ENCODE assay signal across 19 cellular contexts in genomic region chr1:210062033-210062432, GRCh38.
DNase-seq lines count a peak whose midpoint lies in the region; FAIRE-seq and TF ChIP-seq lines count a peak whose summit lies in the region.
"Had no signal": no experiment of that assay in that cellular context is flagged by ENCODE, and none has a peak within 500 bp of the region (broad histone marks: within the 10 kb centered on the region; RNA-seq: fewer than 3 reads in every experiment).

No MANE protein-coding gene starts in this region.

- no peak overlapping the region for H3K4me3 Mint-ChIP-seq in T-helper 2 cell treated with Interferon-gamma antibody and Interleukin-4, amounts not matched to agents 5 μg/mL and 100 μg/mL, for 36 hours
- H3K4me3 Mint-ChIP-seq: B cell; CD4-positive, alpha-beta T cell had no signal

- TF ChIP-seq CTCF in SK-N-SH (IDR thresholded peaks at IDR 0.05), result no peak

- no peaks in the 10 kb centered on the region for H3K9me2 ChIP-seq in SK-N-SH

- no peak overlapping the region for H3K4me2 ChIP-seq in SK-N-SH

- H3K9ac ChIP-seq in SK-N-SH, result no peak overlapping the region

- POLR2A ChIA-PET in SK-N-SH (lab: Yijun Ruan, JAX), result no interaction called here

- H4K20me1 ChIP-seq in SK-N-SH (ENCODE audit: insufficient read depth), result no peaks in the 10 kb centered on the region

- WGBS in SK-N-SH (ENCODE audit: low lambda C conversion rate), result 8% methylated on average over 1 of the region's 1 CpG

- peak overlapping the region in 1 of 2 experiments; percentile 50; a peak in 2 of 4 replicates for H3K27ac ChIP-seq in SK-N-SH (ENCODE audit: low read depth in 2 of 2, low read length in 1 of 2)
- H3K27ac ChIP-seq: 22Rv1 had no signal

- no peak overlapping the region for H2AFZ ChIP-seq in SK-N-SH (ENCODE audit: low read depth)

- no peaks in the 10 kb centered on the region for H3K4me1 Mint-ChIP-seq in T-helper 2 cell treated with Interferon-gamma antibody and Interleukin-4, amounts not matched to agents 5 μg/mL and 100 μg/mL, for 36 hours (ENCODE audit: low read depth)
- H3K4me1 Mint-ChIP-seq: B cell had no signal

- peaks cover 0 to 13% of the 10 kb centered on the region in 2 experiments for H3K36me3 ChIP-seq in SK-N-SH (replicated peaks in 1 of 2; ENCODE audit: control insufficient read depth in 1 of 2, insufficient read depth in 2 of 2, low read length in 1 of 2)
- H3K36me3 ChIP-seq: HAP-1 had no signal

- H3K27me3 ChIP-seq in SK-N-SH (ENCODE audit: insufficient read depth), result no peaks in the 10 kb centered on the region

- H3K79me2 ChIP-seq in SK-N-SH (ENCODE audit: insufficient read depth), result 0 out of 2 replicates have a peak, but pooled peaks cover 4% of the 10 kb centered on the region

- H3F3A ChIP-seq in SK-N-SH (replicated peaks; ENCODE audit: insufficient read depth), result peaks cover 14% of the 10 kb centered on the region

- no peaks in the 10 kb centered on the region for H3K9me3 Mint-ChIP-seq in T-helper 2 cell treated with Interferon-gamma antibody and Interleukin-4, amounts not matched to agents 5 μg/mL and 100 μg/mL, for 36 hours

- CTCF ChIA-PET in SK-N-SH (lab: Yijun Ruan, JAX), result no interaction called here

- FAIRE-seq in islet of Langerhans (lab: Jason Lieb, UNC), result peak; percentile 79
- FAIRE-seq: GM12892, H1 had no signal

- no peak for TF ChIP-seq RAD21 in SK-N-SH (IDR thresholded peaks at IDR 0.05; ENCODE audit: low read length)

- no peak for TF ChIP-seq EP300 in SK-N-SH (IDR thresholded peaks at IDR 0.05; ENCODE audit: borderline replicate concordance in 1 of 2, low read depth in 1 of 2, low read length in 1 of 2)

- peaks cover 5 to 9% of the 10 kb centered on the region in 2 experiments; a peak in 2 of 4 replicates for H3K4me1 ChIP-seq in SK-N-SH (ENCODE audit: control insufficient read depth in 1 of 2, insufficient read depth in 2 of 2, low read depth in 1 of 2, low read length in 1 of 2)
- H3K4me1 ChIP-seq: HAP-1 had no signal

- H3K9me3 ChIP-seq in SK-N-SH, result peaks cover 9% of the 10 kb centered on the region; the same call in 1 of the 2 replicates
- H3K9me3 ChIP-seq: HAP-1 had no signal

- no peak overlapping the region for H3K4me3 ChIP-seq in SK-N-SH (ENCODE audit: low read depth in 2 of 2, low read length in 1 of 2)
- H3K4me3 ChIP-seq: HAP-1 had no signal

- no peaks in the 10 kb centered on the region for H3K27me3 Mint-ChIP-seq in T-helper 2 cell treated with Interferon-gamma antibody and Interleukin-4, amounts not matched to agents 5 μg/mL and 100 μg/mL, for 36 hours (ENCODE audit: low read depth)
- H3K27me3 Mint-ChIP-seq: B cell had no signal

- H3K36me3 Mint-ChIP-seq in T-helper 2 cell treated with Interferon-gamma antibody and Interleukin-4, amounts not matched to agents 5 μg/mL and 100 μg/mL, for 36 hours (ENCODE audit: low read depth), result no peaks in the 10 kb centered on the region

- DNase-seq in NCI-H146 (lab: John Stamatoyannopoulos, UW), result peak; percentile 9
- DNase-seq in NCI-H146 treated with DMSO at 0.1 percent for 48 hours (lab: John Stamatoyannopoulos, UW; ENCODE audit: unreplicated experiment), result no peak
- peak; percentile 10 for DNase-seq in DMS 273 treated with DMSO at 0.1 percent for 48 hours (lab: John Stamatoyannopoulos, UW)
- no peak for DNase-seq in SK-N-SH
- DNase-seq in T-helper 2 cell treated with Interferon-gamma antibody and Interleukin-4, amounts not matched to agents 5 μg/mL and 100 μg/mL, for 36 hours (ENCODE audit: low spot score), result no peak
- no peak for DNase-seq in germinal center (ENCODE audit: low spot score)
- DNase-seq in NCI-H748 treated with DMSO at 0.1 percent for 48 hours (lab: John Stamatoyannopoulos, UW), result no peak
- DNase-seq: ACHN; C1 segment of cervical spinal cord; Calu3; CD4-positive, alpha-beta T cell; DND-41; GDM1 had no signal

- no peak overlapping the region for H3K27ac Mint-ChIP-seq in T-helper 2 cell treated with Interferon-gamma antibody and Interleukin-4, amounts not matched to agents 5 μg/mL and 100 μg/mL, for 36 hours
- H3K27ac Mint-ChIP-seq: B cell; CD4-positive, alpha-beta T cell had no signal

TF ChIP-seq in SK-N-SH, 30 proteins besides CTCF, POLR2A, EP300 and RAD21:
- TF ChIP-seq YY1 (IDR thresholded peaks at IDR 0.05; ENCODE audit: low read depth), result no peak
- TF ChIP-seq PBX3 (IDR thresholded peaks at IDR 0.05), result 0 out of 2 replicates have a peak, but pooled peaks have one; percentile 30

Comparison
In these comparisons a context has a peak if more than half of its experiments do, and no peak if none do; other contexts are left out.
1. DNase-seq: peak in NCI-H146 (single experiment) and DMS 273 treated with DMSO at 0.1 percent for 48 hours (single experiment); none in NCI-H146 treated with DMSO at 0.1 percent for 48 hours (single experiment), SK-N-SH (single experiment), T-helper 2 cell treated with Interferon-gamma antibody and Interleukin-4, amounts not matched to agents 5 μg/mL and 100 μg/mL, for 36 hours (single experiment), germinal center (single experiment) and NCI-H748 treated with DMSO at 0.1 percent for 48 hours (single experiment).